Comparison of ENCODE assay signal across 8 cellular contexts in the genomic region with DNA sequence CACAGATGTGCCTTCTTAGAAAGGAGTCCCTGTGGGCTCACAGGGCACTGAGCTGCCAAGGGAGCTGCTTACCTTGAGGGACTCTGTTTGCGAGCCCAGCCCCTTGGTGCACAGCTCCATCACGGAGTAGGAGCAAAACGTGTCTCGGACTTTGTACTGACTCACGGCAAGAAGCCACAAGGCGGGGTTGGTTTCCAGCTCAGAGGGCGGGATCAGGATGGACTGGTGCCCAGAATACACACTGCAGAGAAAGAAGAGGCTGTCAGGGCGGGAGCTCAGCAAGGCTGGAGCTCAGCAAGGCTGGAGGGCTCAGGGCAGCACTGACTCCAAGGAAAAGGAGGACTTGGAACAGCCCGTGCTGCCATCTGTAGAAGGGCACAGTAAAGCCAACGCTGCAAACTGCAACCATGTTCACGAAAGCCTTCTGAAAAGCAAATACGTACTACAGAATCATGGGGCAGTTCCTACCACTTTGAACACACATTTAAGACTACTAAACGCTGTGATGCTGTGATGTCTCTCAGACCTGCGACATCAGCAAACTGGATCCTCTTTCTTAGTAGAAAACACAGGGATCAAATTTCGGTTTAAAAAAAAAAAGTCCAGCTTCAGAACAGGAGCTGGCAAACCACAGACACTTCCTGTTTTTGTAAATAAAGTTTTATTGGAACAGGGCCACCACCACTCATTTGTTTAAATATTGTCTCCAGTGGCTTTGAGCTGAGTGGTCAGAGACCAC.
DNase-seq lines count a peak whose midpoint lies in the region; ATAC-seq, FAIRE-seq and TF ChIP-seq lines count a peak whose summit lies in the region.

No MANE protein-coding gene starts in this region.

- H3K27me3 ChIP-seq in IMR-90 (ENCODE audit: control insufficient read depth, insufficient read depth, low read length) (no peaks in the 10 kb centered on the region), K562 (ENCODE audit: control insufficient read depth in 2 of 2, insufficient read depth in 2 of 2, low read length in 2 of 2) (peaks cover 13 to 55% of the 10 kb centered on the region in 2 experiments), gastrocnemius medialis (no peaks in the 10 kb centered on the region)

- no peak for TF ChIP-seq CTCF in IMR-90 (conservative IDR thresholded peaks at IDR 0.05; ENCODE audit: low read depth, low read length)
- TF ChIP-seq CTCF in RWPE1 (conservative IDR thresholded peaks at IDR 0.05; ENCODE audit: low read depth), result no peak
- no peak for TF ChIP-seq CTCF in K562 (IDR thresholded peaks at IDR 0.05 in 2 of 3, conservative IDR thresholded peaks at IDR 0.05 in 1 of 3; ENCODE audit: insufficient read depth in 2 of 3, low read depth in 1 of 3, low read length in 3 of 3)
- TF ChIP-seq CTCF in gastrocnemius medialis (IDR thresholded peaks at IDR 0.05 in 4 of 5, conservative IDR thresholded peaks at IDR 0.05 in 1 of 5), result no peak

- ATAC-seq in IMR-90 (ENCODE audit: low read depth) (peak; percentile 97), K562 (peak; percentile 94), gastrocnemius medialis (peak; percentile 77 to 84), HG02571 (IDR thresholded peaks at IDR 0.05; ENCODE audit: unreplicated experiment) (no peak), GM21576 (IDR thresholded peaks at IDR 0.05; ENCODE audit: unreplicated experiment) (no peak)

- H3K9me3 ChIP-seq in IMR-90 (ENCODE audit: control insufficient read depth, insufficient read depth, low read length) (no peaks in the 10 kb centered on the region), K562 (replicated peaks; ENCODE audit: control insufficient read depth, insufficient read depth, low read depth, low read length) (no peaks in the 10 kb centered on the region), gastrocnemius medialis (no peaks in the 10 kb centered on the region)

- H3K18ac ChIP-seq in IMR-90 (ENCODE audit: low read depth, low read length), result peak overlapping the region; percentile 70

- peak overlapping the region; percentile 80 for H4K5ac ChIP-seq in IMR-90 (ENCODE audit: low read depth, low read length)

- in situ Hi-C loops in IMR-90 (cut with MboI; ENCODE audit: low sequenced_read_pairs) (no loop called here), K562 (cut with MboI) (no loop called here), gastrocnemius medialis (cut with MboI; ENCODE audit: low sequenced_read_pairs in 4 of 4) (no loop called here)

- peaks cover 18% of the 10 kb centered on the region for H3K9me1 ChIP-seq in IMR-90 (ENCODE audit: insufficient read depth, low read length)
- no peaks in the 10 kb centered on the region for H3K9me1 ChIP-seq in K562 (ENCODE audit: control insufficient read depth, insufficient read depth, low read length)

- peak overlapping the region; percentile 73 for H2AK5ac ChIP-seq in IMR-90 (ENCODE audit: low read depth, low read length)

- WGBS in IMR-90 (ENCODE audit: extremely low coverage in 2 of 2, insufficient read length in 1 of 2), 2 experiments, result 0% methylated on average over 6 of the region's 15 CpGs; no CpG with 5 or more reads in 1 of the 2 experiments
- under 1% methylated on average over 15 of the region's 15 CpGs for WGBS in K562 (ENCODE audit: insufficient coverage, low coverage, missing lambda C conversion rate)

- BruUV-seq in IMR-90 (replicated peaks; lab: Mats Ljungman, UMichigan) (no TSS peak), K562 (replicated peaks; lab: Mats Ljungman, UMichigan) (no TSS peak)

- peak overlapping the region; percentile 88 for H3K23ac ChIP-seq in IMR-90 (ENCODE audit: low read depth, low read length)

- CTCF ChIA-PET in IMR-90 (lab: Yijun Ruan, JAX), result interaction anchor here (0.6 to 1.4 kb wide), 3 partner anchors 8 to 12 kb away, joined by 3 to 10 read pairs (median 3); no protein-coding TSS in a partner anchor
- CTCF ChIA-PET in RWPE1 (lab: Yijun Ruan, JAX), result no interaction called here
- CTCF ChIA-PET in K562 (lab: Yijun Ruan, JAX; ENCODE audit: low intra/inter-chr PET ratio), result no interaction called here

- H3K4me2 ChIP-seq in IMR-90 (ENCODE audit: low read depth, low read length) (peak overlapping the region; percentile 90), K562 (ENCODE audit: insufficient read depth, low read length) (peak overlapping the region; percentile 68)

- POLR2A ChIA-PET in IMR-90 (lab: Charles Lee; ENCODE audit: unreplicated experiment) (interaction anchor here (0.5 to 0.6 kb wide), 3 partner anchors 11 to 97 kb away, joined by 3 read pairs; no protein-coding TSS in a partner anchor), RWPE1 (lab: Yijun Ruan, JAX; ENCODE audit: low non-redundant PET) (interaction anchor here (1.5 kb wide), 1 partner anchor 9 kb away, joined by 8 read pairs; no protein-coding TSS in a partner anchor), K562 (lab: Yijun Ruan, JAX) (interaction anchor here (0.6 to 1.2 kb wide), 3 partner anchors 12 to 455 kb away, joined by 3 read pairs; no protein-coding TSS in a partner anchor)

- DNase-seq in COLO829 (ENCODE audit: low spot score) (peak; percentile 62), IMR-90 (peak; percentile 96), RWPE1 (ENCODE audit: low spot score) (peak; percentile 86), K562 (ENCODE audit: extremely low read depth in 1 of 4, low spot score in 3 of 4) (peak in 3 of 4 experiments; percentile 23 to 58 (median 41)), iPS-NIHi11 (ENCODE audit: low spot score) (peak; percentile 63), gastrocnemius medialis (peak; percentile 45 to 71)

- H2BK15ac ChIP-seq in IMR-90 (ENCODE audit: low read depth, low read length), result peak overlapping the region; percentile 89; the same call in 2 of the 3 replicates

- peak overlapping the region; percentile 85 for H3K4ac ChIP-seq in IMR-90 (ENCODE audit: low read depth, low read length)

- peak; percentile 25; the same call in 1 of the 2 replicates for TF ChIP-seq RAD21 in IMR-90 (IDR thresholded peaks at IDR 0.05; ENCODE audit: low read length)
- TF ChIP-seq RAD21 in K562 (CRISPR knock-in tag; conservative IDR thresholded peaks at IDR 0.05 in 1 of 2, IDR thresholded peaks at IDR 0.05 in 1 of 2), result no peak

- intact Hi-C loops in IMR-90 (cut with micrococcal nuclease) (no loop called here), K562 (cut with micrococcal nuclease) (no loop called here), gastrocnemius medialis (cut with DNase I; ENCODE audit: low total_unique reads) (loop anchor here (1.0 kb wide), 1 partner anchor 22 kb away; no protein-coding TSS in a partner anchor)

- H2AFZ ChIP-seq in IMR-90 (replicated peaks; ENCODE audit: low read length, poor library complexity), result peak overlapping the region; percentile 88
- peak overlapping the region; percentile 83 for H2AFZ ChIP-seq in K562 (ENCODE audit: low read depth, low read length)

- H2BK120ac ChIP-seq in IMR-90 (ENCODE audit: low read depth, low read length), result peak overlapping the region; percentile 75

- dilution Hi-C loops in IMR-90 (cut with HindIII; ENCODE audit: low sequenced_read_pairs, unreplicated experiment), result no loop called here

- peaks cover 20% of the 10 kb centered on the region for H3K36me3 ChIP-seq in IMR-90 (ENCODE audit: control insufficient read depth, insufficient read depth, low read length)
- H3K36me3 ChIP-seq in K562 (ENCODE audit: control insufficient read depth, insufficient read depth, low read length), result no peaks in the 10 kb centered on the region
- peaks cover 0 to 14% of the 10 kb centered on the region in 2 donors for H3K36me3 ChIP-seq in gastrocnemius medialis

- H2BK20ac ChIP-seq in IMR-90 (ENCODE audit: low read depth, low read length), result peak overlapping the region; percentile 63; the same call in 1 of the 2 replicates

- no peak for TF ChIP-seq EP300 in K562 (IDR thresholded peaks at IDR 0.05; ENCODE audit: low read length)

- H4K20me1 ChIP-seq in IMR-90 (ENCODE audit: insufficient read depth, low read length) (peaks cover 5% of the 10 kb centered on the region; the same call in 1 of the 2 replicates), K562 (replicated peaks; ENCODE audit: control insufficient read depth, insufficient read depth, low read length) (no peaks in the 10 kb centered on the region)

- FAIRE-seq in K562 (lab: Jason Lieb, UNC), result no peak

- H3K4me1 ChIP-seq in IMR-90 (ENCODE audit: control insufficient read depth, insufficient read depth, low read length), result peaks cover 2% of the 10 kb centered on the region
- H3K4me1 ChIP-seq in K562 (replicated peaks in 1 of 2; ENCODE audit: control insufficient read depth in 2 of 2, insufficient read depth in 2 of 2, low read length in 2 of 2), result no peaks in the 10 kb centered on the region; a peak in 1 of 5 replicates
- no peaks in the 10 kb centered on the region for H3K4me1 ChIP-seq in gastrocnemius medialis

- peak overlapping the region; percentile 78 for H4K91ac ChIP-seq in IMR-90 (ENCODE audit: insufficient read depth, low read depth, low read length)

- H3K79me2 ChIP-seq in K562 (ENCODE audit: control insufficient read depth, insufficient read depth, low read length), result no peaks in the 10 kb centered on the region

- peak overlapping the region; percentile 52 for H3K9ac ChIP-seq in IMR-90 (ENCODE audit: low read depth, low read length)
- peak overlapping the region in 1 of 2 experiments; percentile 23; a peak in 1 of 4 replicates for H3K9ac ChIP-seq in K562 (ENCODE audit: insufficient read depth in 1 of 2, low read depth in 2 of 2, low read length in 2 of 2)

- H2BK5ac ChIP-seq in IMR-90 (ENCODE audit: low read depth, low read length, poor library complexity, severe bottlenecking), result peak overlapping the region; percentile 96

- TF ChIP-seq POLR2A in IMR-90 (IDR thresholded peaks at IDR 0.05; ENCODE audit: low read depth, low read length) (peak; percentile 52; the same call in 1 of the 2 replicates), K562 (conservative IDR thresholded peaks at IDR 0.05) (no peak), gastrocnemius medialis (IDR thresholded peaks at IDR 0.05) (no peak)

- H3K56ac ChIP-seq in IMR-90 (ENCODE audit: extremely low read depth, insufficient read depth, low read length), result peak overlapping the region; percentile 80

- peak overlapping the region; percentile 93 for H2AK9ac ChIP-seq in IMR-90 (replicated peaks; ENCODE audit: low read depth, low read length, poor library complexity)

- H3K14ac ChIP-seq in IMR-90 (replicated peaks; ENCODE audit: low read depth, low read length), result peak overlapping the region; percentile 92

- peak overlapping the region; percentile 40 to 87 for H4K8ac ChIP-seq in IMR-90 (ENCODE audit: low read depth in 2 of 2, low read length in 2 of 2)

- H3K27ac ChIP-seq in IMR-90 (ENCODE audit: insufficient read depth, low read length) (peak overlapping the region; percentile 82), RWPE1 (peak overlapping the region; percentile 93), K562 (ENCODE audit: extremely low read depth, low read depth, low read length) (no peak overlapping the region), gastrocnemius medialis (peak overlapping the region in 3 of 4 donors; percentile 5 to 32 (median 21))

- peaks cover 0 to 23% of the 10 kb centered on the region in 2 experiments; a peak in 3 of 4 replicates for H3K79me1 ChIP-seq in IMR-90 (ENCODE audit: low read depth in 1 of 2, low read length in 2 of 2)

- H3K4me3 ChIP-seq in IMR-90 (ENCODE audit: insufficient read depth, low read depth, low read length), result peak overlapping the region; percentile 32; the same call in 1 of the 2 replicates
- H3K4me3 ChIP-seq in K562, result peak overlapping the region; percentile 17
- no peak overlapping the region for H3K4me3 ChIP-seq in gastrocnemius medialis

TF ChIP-seq in IMR-90, 13 proteins besides CTCF, POLR2A, EP300 and RAD21 (continues in another document):
- TF ChIP-seq RFX5 (IDR thresholded peaks at IDR 0.05; ENCODE audit: low read depth, low read length), result no peak

Comparison
In these comparisons a context has a peak if more than half of its experiments do, and no peak if none do; other contexts are left out.
1. DNase-seq: peak in every context shown above with its lines; median percentile 96 in IMR-90; 86 in RWPE1; 63 in iPS-NIHi11; 62 in COLO829; 58 in gastrocnemius medialis; 41 in K562.
2. ATAC-seq: peak in IMR-90 (single experiment), K562 (single experiment) and gastrocnemius medialis (2 of 2); none in HG02571 (single experiment) and GM21576 (single experiment).
3. H3K4me3 ChIP-seq: peak in IMR-90 (single experiment) and K562 (single experiment); none in gastrocnemius medialis (0 of 4).